In the genomic region with DNA sequence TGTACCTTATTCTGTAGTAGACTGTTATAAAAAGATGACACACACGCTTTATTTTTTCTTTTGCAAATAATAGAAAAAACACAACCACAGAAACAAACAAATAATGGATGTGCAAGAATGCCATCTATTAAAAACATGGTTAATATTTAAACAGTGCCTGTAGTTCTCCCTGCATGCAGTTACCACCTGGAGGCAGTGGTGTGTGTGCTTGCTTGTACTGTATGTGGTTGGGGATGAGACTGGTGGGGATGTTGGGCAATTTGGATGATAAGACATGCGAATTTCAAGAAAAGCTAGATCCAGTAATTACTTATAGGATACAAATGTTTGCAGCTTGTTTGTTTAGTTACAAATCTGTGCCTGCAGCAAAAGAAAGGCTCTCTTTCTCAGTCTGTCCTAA, we compare ENCODE assay signal across 23 cellular contexts. TPM values are rescaled to one million over a fixed set of nuclear protein-coding genes. Genes with fewer than 3 reads are reported as not detected.
DNase-seq lines count a peak whose midpoint lies in the region; FAIRE-seq and TF ChIP-seq lines count a peak whose summit lies in the region.
"Had no signal": no experiment of that assay in that cellular context is flagged by ENCODE, and none has a peak within 500 bp of the region (broad histone marks: within the 10 kb centered on the region; RNA-seq: fewer than 3 reads in every experiment).

No MANE protein-coding gene starts in this region.

- peaks cover 2% of the 10 kb centered on the region for H3K36me3 Mint-ChIP-seq in activated naive CD4-positive, alpha-beta T cell treated with anti-CD3 and anti-CD28 coated beads for 36 hours (ENCODE audit: low read depth)
- H3K36me3 Mint-ChIP-seq: activated CD8-positive, alpha-beta memory T cell treated with anti-CD3 and anti-CD28 coated beads, Interleukin-2, amount 10 ng/mL, durations not matched to agents 7 days and 5 days had no signal

- WGBS in H1 (ENCODE audit: extremely low coverage in 1 of 2, insufficient coverage in 1 of 2, insufficient read length in 1 of 2, insufficient replicate concordance in 2 of 2, low coverage in 1 of 2, low lambda C conversion rate in 2 of 2, missing lambda C conversion rate in 1 of 2), 2 experiments: 65% methylated on average over 2 of the region's 2 CpGs; no CpG with 5 or more reads in 1 of the 2 experiments

- H3K27ac ChIP-seq in 22Rv1 (no peak overlapping the region), H1 (ENCODE audit: low read depth, low read length) (no peak overlapping the region)
- H3K27ac ChIP-seq: C4-2B, sigmoid colon had no signal

- no peak overlapping the region for H3K18ac ChIP-seq in H1 (ENCODE audit: extremely low read depth, low read length)

- TF ChIP-seq RAD21 in H1 (IDR thresholded peaks at IDR 0.05 in 1 of 2, conservative IDR thresholded peaks at IDR 0.05 in 1 of 2; ENCODE audit: low read depth in 2 of 2, low read length in 2 of 2): peak; percentile 13 to 37; a peak in 3 of 4 replicates

- H3K23me2 ChIP-seq in H1 (ENCODE audit: low read depth, low read length): peaks cover 16% of the 10 kb centered on the region

- no peak overlapping the region for H3K9ac ChIP-seq in H1 (replicated peaks in 1 of 4; ENCODE audit: extremely low read depth in 1 of 4, low read depth in 3 of 4, low read length in 3 of 4)

- no peak for TF ChIP-seq POLR2A in H1 (IDR thresholded peaks at IDR 0.05; ENCODE audit: control extremely low read depth in 1 of 2, low read depth in 2 of 2, low read length in 2 of 2)

- H2BK12ac ChIP-seq in H1 (ENCODE audit: low read depth, low read length): no peak overlapping the region

- no peak overlapping the region for H2BK120ac ChIP-seq in H1 (replicated peaks; ENCODE audit: low read depth, low read length)

- intact Hi-C loops in activated naive CD4-positive, alpha-beta T cell treated with anti-CD3 and anti-CD28 coated beads for 36 hours (cut with micrococcal nuclease): no loop called here

- no peak overlapping the region for H3K14ac ChIP-seq in H1 (ENCODE audit: insufficient read length)

- CTCF ChIA-PET in H1 (lab: Charles Lee; ENCODE audit: partially characterized antibody): interaction anchor here (0.6 to 5.2 kb wide), 17 partner anchors 8 to 279 kb away, joined by 3 to 41 read pairs (median 5); no protein-coding TSS in a partner anchor
- CTCF ChIA-PET in activated naive CD4-positive, alpha-beta T cell treated with anti-CD3 and anti-CD28 coated beads for 36 hours (lab: Charles Lee): interaction anchor here (0.6 kb wide), 1 partner anchor 361 kb away, joined by 3 read pairs; no protein-coding TSS in a partner anchor

- no peak overlapping the region for H3K4me3 Mint-ChIP-seq in activated naive CD4-positive, alpha-beta T cell treated with anti-CD3 and anti-CD28 coated beads for 36 hours
- H3K4me3 Mint-ChIP-seq: activated CD8-positive, alpha-beta memory T cell treated with anti-CD3 and anti-CD28 coated beads, Interleukin-2, amount 10 ng/mL, durations not matched to agents 7 days and 5 days; dendritic cell treated with granulocyte-macrophage colony-stimulating factor and Interleukin-4, amounts not matched to agents 40 ng/mL and 50 ng/mL, for 4 days had no signal

- H3K27me3 Mint-ChIP-seq in activated naive CD4-positive, alpha-beta T cell treated with anti-CD3 and anti-CD28 coated beads for 36 hours (ENCODE audit: low read depth): peaks cover 34% of the 10 kb centered on the region

- no peak for FAIRE-seq in H1 (lab: Jason Lieb, UNC)
- FAIRE-seq: H54, kidney, RCC 7860 had no signal

- H4K5ac ChIP-seq in H1 (ENCODE audit: insufficient read length, low read depth, low read length): no peak overlapping the region

- TF ChIP-seq CTCF in 22Rv1 (IDR thresholded peaks at IDR 0.05): peak; percentile 46
- peak in 1 of 3 experiments; percentile 17; a peak in 1 of 4 replicates for TF ChIP-seq CTCF in H1 (IDR thresholded peaks at IDR 0.05; ENCODE audit: control extremely low read depth in 1 of 3, insufficient read depth in 1 of 3, low read depth in 1 of 3, low read length in 3 of 3)

- no peaks in the 10 kb centered on the region for H3K79me1 ChIP-seq in H1 (ENCODE audit: low read depth, low read length)

- H3K27ac Mint-ChIP-seq in activated naive CD4-positive, alpha-beta T cell treated with anti-CD3 and anti-CD28 coated beads for 36 hours: no peak overlapping the region
- H3K27ac Mint-ChIP-seq: activated CD8-positive, alpha-beta memory T cell treated with anti-CD3 and anti-CD28 coated beads, Interleukin-2, amount 10 ng/mL, durations not matched to agents 7 days and 5 days; dendritic cell treated with granulocyte-macrophage colony-stimulating factor and Interleukin-4, amounts not matched to agents 40 ng/mL and 50 ng/mL, for 4 days had no signal

- H3K4me3 ChIP-seq in H1 (ENCODE audit: extremely low read depth in 1 of 4, insufficient read depth in 2 of 4, low read depth in 3 of 4, low read length in 4 of 4): no peak overlapping the region
- H3K4me3 ChIP-seq: sigmoid colon had no signal

- no peak for TF ChIP-seq EP300 in H1 (IDR thresholded peaks at IDR 0.05; ENCODE audit: borderline replicate concordance in 1 of 2, low read depth in 2 of 2, low read length in 2 of 2)

- POLR2A ChIA-PET in H1 (lab: Charles Lee; ENCODE audit: partially characterized antibody): no interaction called here

- H2BK20ac ChIP-seq in H1 (ENCODE audit: low read length): no peak overlapping the region

- H3K36me3 ChIP-seq in H1 (ENCODE audit: control insufficient read depth in 2 of 4, insufficient read depth in 4 of 4, low read length in 3 of 4): no peaks in the 10 kb centered on the region
- H3K36me3 ChIP-seq: sigmoid colon had no signal

- H3K4me2 ChIP-seq in H1 (ENCODE audit: insufficient read depth in 1 of 2, low read depth in 2 of 2, low read length in 2 of 2): no peak overlapping the region

- H3K9me3 ChIP-seq in H1 (ENCODE audit: insufficient read depth in 2 of 2, low read depth in 1 of 2, low read length in 1 of 2): no peaks in the 10 kb centered on the region
- H3K9me3 ChIP-seq: sigmoid colon had no signal

- H3K56ac ChIP-seq in H1 (replicated peaks; ENCODE audit: insufficient read length, low read depth, low read length): no peak overlapping the region

- H4K20me1 ChIP-seq in H1 (replicated peaks in 1 of 2; ENCODE audit: control insufficient read depth in 1 of 2, insufficient read depth in 2 of 2, low read length in 2 of 2): peaks cover 0 to 4% of the 10 kb centered on the region in 2 experiments

- H3K79me2 ChIP-seq in H1 (ENCODE audit: control insufficient read depth in 1 of 2, insufficient read depth in 2 of 2, low read length in 2 of 2): no peaks in the 10 kb centered on the region

- no peak overlapping the region for H2AK5ac ChIP-seq in H1 (ENCODE audit: low read depth, low read length)

- DNase-seq in AG20443 (ENCODE audit: low spot score) (peak; percentile 25), NCI-H146 (lab: John Stamatoyannopoulos, UW) (peak; percentile 36), H1 (ENCODE audit: low read depth in 1 of 2, low spot score in 2 of 2) (no peak), mucosa of gallbladder (ENCODE audit: low spot score) (no peak), NCI-H1417 treated with DMSO at 0.1 percent for 48 hours (lab: John Stamatoyannopoulos, UW) (no peak)
- no peak for DNase-seq in activated naive CD4-positive, alpha-beta T cell treated with anti-CD3 and anti-CD28 coated beads, Interleukin-2, amount 50 U/mL, for 16 hours
- DNase-seq in activated naive CD4-positive, alpha-beta T cell treated with anti-CD3 and anti-CD28 coated beads for 36 hours: no peak
- DNase-seq: activated CD8-positive, alpha-beta memory T cell treated with anti-CD3 and anti-CD28 coated beads, Interleukin-2, amount 10 ng/mL, durations not matched to agents 7 days and 5 days; activated gamma-delta T cell; aorta; GDM1; NCI-H510A treated with DMSO at 0.1 percent for 48 hours; sigmoid colon; stimulated activated CD4-positive, alpha-beta T cell treated with anti-CD3 and anti-CD28 coated beads, Interleukin-2, amount 100 ng/mL, for 24 hours; substantia nigra; T-helper 1 cell had no signal

- H4K91ac ChIP-seq in H1 (replicated peaks; ENCODE audit: insufficient read length, low read length): no peak overlapping the region

- H2BK15ac ChIP-seq in H1 (ENCODE audit: low read length): no peak overlapping the region

- no peak overlapping the region for H4K8ac ChIP-seq in H1 (ENCODE audit: extremely low read depth, insufficient read depth, low read length)

- H3K4me1 ChIP-seq in H1 (replicated peaks in 1 of 4; ENCODE audit: control insufficient read depth in 3 of 4, insufficient read depth in 4 of 4, low read length in 3 of 4): peaks cover 0 to 11% (median 6%) of the 10 kb centered on the region in 4 experiments; a peak in 5 of 7 replicates

- no peak overlapping the region for H3K4ac ChIP-seq in H1 (replicated peaks; ENCODE audit: insufficient read length, low read depth, low read length)

- no peaks in the 10 kb centered on the region for H3K4me1 Mint-ChIP-seq in activated naive CD4-positive, alpha-beta T cell treated with anti-CD3 and anti-CD28 coated beads for 36 hours (ENCODE audit: low read depth)
- H3K4me1 Mint-ChIP-seq: activated CD8-positive, alpha-beta memory T cell treated with anti-CD3 and anti-CD28 coated beads, Interleukin-2, amount 10 ng/mL, durations not matched to agents 7 days and 5 days had no signal

- no peak overlapping the region for H2AFZ ChIP-seq in H1 (ENCODE audit: low read length)

- H2BK5ac ChIP-seq in H1 (ENCODE audit: low read depth, low read length): no peak overlapping the region

- no peak overlapping the region for H3K23ac ChIP-seq in H1 (ENCODE audit: insufficient read length)

- no peaks in the 10 kb centered on the region for H3K9me3 Mint-ChIP-seq in activated naive CD4-positive, alpha-beta T cell treated with anti-CD3 and anti-CD28 coated beads for 36 hours
- H3K9me3 Mint-ChIP-seq: dendritic cell treated with granulocyte-macrophage colony-stimulating factor and Interleukin-4, amounts not matched to agents 40 ng/mL and 50 ng/mL, for 4 days had no signal

- H3K27me3 ChIP-seq in H1 (replicated peaks in 1 of 4; ENCODE audit: control insufficient read depth in 3 of 4, extremely low read depth in 1 of 4, insufficient read depth in 3 of 4, low read length in 3 of 4): peaks cover 15 to 34% (median 30%) of the 10 kb centered on the region in 4 experiments

TF ChIP-seq in H1, 55 proteins besides CTCF, POLR2A, EP300 and RAD21 (continues in another document):
- no peak for TF ChIP-seq TEAD4 (IDR thresholded peaks at IDR 0.05; ENCODE audit: low read depth, low read length)
- TF ChIP-seq YY1 (IDR thresholded peaks at IDR 0.05; ENCODE audit: low read depth, low read length): no peak
- TF ChIP-seq SUZ12 (IDR thresholded peaks at IDR 0.05; ENCODE audit: low read length): no peak

RNA-seq across cellular contexts. Expression of a gene that starts 3.6 kb away (rescaled TPM):
- total RNA-seq in H1 (2021; fragmentation: NEBNext Ultra II Directional; extraction: Animal tissue kit (Norgen Biotek cat#: 25700)): 0.22 and 0.29 TPM in 2 replicates
- 0.22 and 0.32 TPM in 2 replicates for polyA plus RNA-seq in H1 (2011; rRNA removed)
- polyA plus RNA-seq in H1 (2011; cell fraction: cytosol; rRNA removed): 0.13 TPM
- 0.33 TPM for polyA plus RNA-seq in H1 (2011; cell fraction: nucleus; rRNA removed)
- polyA plus RNA-seq in H1 (2012, experiment 1 of 2): 0.14 to 0.35 TPM (median 0.17 TPM) in 4 replicates
- 0.07 TPM for polyA plus RNA-seq in H1 (2012, experiment 2 of 2)
- 0.45 TPM for polyA plus RNA-seq in H1 (2013, experiment 1 of 2)
- polyA plus RNA-seq in H1 (2013, experiment 2 of 2): 0.44 TPM
- polyA minus RNA-seq in H1 (2011; rRNA and poly(A)+ RNA removed): 0.32 and 0.37 TPM in 2 replicates
- not detected for polyA minus RNA-seq in H1 (2011; cell fraction: cytosol; rRNA and poly(A)+ RNA removed)
- 0.60 TPM for polyA minus RNA-seq in H1 (2011; cell fraction: nucleus; rRNA and poly(A)+ RNA removed)
- not detected for total RNA-seq in activated naive CD4-positive, alpha-beta T cell treated with anti-CD3 and anti-CD28 coated beads for 36 hours
- total RNA-seq in mucosa of gallbladder: not detected
- total RNA-seq: activated CD8-positive, alpha-beta memory T cell treated with anti-CD3 and anti-CD28 coated beads, Interleukin-2, amount 10 ng/mL, durations not matched to agents 7 days and 5 days; aorta; kidney; sigmoid colon had no signal
- polyA plus RNA-seq: aorta, esophagus, sigmoid colon had no signal

Comparison
In these comparisons a context has a peak if more than half of its experiments do, and no peak if none do; other contexts are left out.
1. DNase-seq: peak in AG20443 (single experiment) and NCI-H146 (single experiment); none in H1 (0 of 2), activated naive CD4-positive, alpha-beta T cell treated with anti-CD3 and anti-CD28 coated beads, Interleukin-2, amount 50 U/mL, for 16 hours (single experiment), activated naive CD4-positive, alpha-beta T cell treated with anti-CD3 and anti-CD28 coated beads for 36 hours (single experiment), mucosa of gallbladder (single experiment) and NCI-H1417 treated with DMSO at 0.1 percent for 48 hours (single experiment).